Comparison of ENCODE assay signal across 8 cellular contexts in genomic region chr12:989751-990278, GRCh38. TPM values are rescaled to one million over a fixed set of nuclear protein-coding genes. Genes with fewer than 3 reads are reported as not detected.
DNase-seq lines count a peak whose midpoint lies in the region; ATAC-seq and TF ChIP-seq lines count a peak whose summit lies in the region.

No MANE protein-coding gene starts in this region.

- no peak for DNase-seq in activated CD8-positive, alpha-beta memory T cell treated with anti-CD3 and anti-CD28 coated beads, Interleukin-2, amount 10 ng/mL, durations not matched to agents 7 days and 5 days
- no peak for DNase-seq in activated CD8-positive, alpha-beta memory T cell treated with anti-CD3 and anti-CD28 coated beads, Interleukin-2, amount 50 U/mL, for 4 hours
- peak; percentile 36 for DNase-seq in NCI-H2171 (lab: John Stamatoyannopoulos, UW)
- peak; percentile 31 for DNase-seq in glutamatergic neuron
- DNase-seq in prostate gland (ENCODE audit: low spot score): peak; percentile 7
- no peak for DNase-seq in OCI-M2 (lab: John Stamatoyannopoulos, UW; ENCODE audit: unreplicated experiment)
- no peak for DNase-seq in NCI-H2029 (lab: John Stamatoyannopoulos, UW)

- no peak for ATAC-seq in activated CD8-positive, alpha-beta memory T cell treated with anti-CD3 and anti-CD28 coated beads, Interleukin-2, amount 10 ng/mL, durations not matched to agents 7 days and 5 days

- H3K4me1 Mint-ChIP-seq in activated CD8-positive, alpha-beta memory T cell treated with anti-CD3 and anti-CD28 coated beads, Interleukin-2, amount 10 ng/mL, durations not matched to agents 7 days and 5 days: peaks cover 32% of the 10 kb centered on the region
- H3K4me1 Mint-ChIP-seq in activated naive CD8-positive, alpha-beta T cell (ENCODE audit: low read depth): peaks cover 39% of the 10 kb centered on the region
- H3K4me1 Mint-ChIP-seq in glutamatergic neuron (ENCODE audit: low read depth, unreplicated experiment): peaks cover 22% of the 10 kb centered on the region

- H3K27me3 Mint-ChIP-seq in activated CD8-positive, alpha-beta memory T cell treated with anti-CD3 and anti-CD28 coated beads, Interleukin-2, amount 10 ng/mL, durations not matched to agents 7 days and 5 days: peaks cover 14% of the 10 kb centered on the region
- no peaks in the 10 kb centered on the region for H3K27me3 Mint-ChIP-seq in activated naive CD8-positive, alpha-beta T cell
- H3K27me3 Mint-ChIP-seq in glutamatergic neuron (ENCODE audit: unreplicated experiment): peaks cover 11% of the 10 kb centered on the region

- H3K9me3 ChIP-seq in prostate gland: no peaks in the 10 kb centered on the region

- H3K27me3 ChIP-seq in prostate gland (replicated peaks; ENCODE audit: insufficient read depth): no peaks in the 10 kb centered on the region

- H3K27ac ChIP-seq in prostate gland: peak overlapping the region; percentile 98 to 99

- peak overlapping the region; percentile 68 for H3K4me3 Mint-ChIP-seq in activated CD8-positive, alpha-beta memory T cell treated with anti-CD3 and anti-CD28 coated beads, Interleukin-2, amount 10 ng/mL, durations not matched to agents 7 days and 5 days
- H3K4me3 Mint-ChIP-seq in activated naive CD8-positive, alpha-beta T cell: peak overlapping the region; percentile 86
- peak overlapping the region; percentile 98 for H3K4me3 Mint-ChIP-seq in glutamatergic neuron (ENCODE audit: unreplicated experiment)

- H3K36me3 ChIP-seq in prostate gland: no peaks in the 10 kb centered on the region

- no peaks in the 10 kb centered on the region for H3K9me3 Mint-ChIP-seq in activated CD8-positive, alpha-beta memory T cell treated with anti-CD3 and anti-CD28 coated beads, Interleukin-2, amount 10 ng/mL, durations not matched to agents 7 days and 5 days (ENCODE audit: low read depth)
- no peaks in the 10 kb centered on the region for H3K9me3 Mint-ChIP-seq in activated naive CD8-positive, alpha-beta T cell (ENCODE audit: low read depth)
- peaks cover 15% of the 10 kb centered on the region for H3K9me3 Mint-ChIP-seq in glutamatergic neuron (ENCODE audit: unreplicated experiment)

- TF ChIP-seq POLR2A in prostate gland (IDR thresholded peaks at IDR 0.05): no peak

- intact Hi-C loops in prostate gland (cut with DNase I): loop anchor here (5.0 kb wide), 1 partner anchor 92 kb away; no protein-coding TSS in a partner anchor

- TF ChIP-seq CTCF in glutamatergic neuron (IDR thresholded peaks at IDR 0.05; ENCODE audit: partially characterized antibody, unreplicated experiment) (no peak), prostate gland (IDR thresholded peaks at IDR 0.05) (no peak)

- H3K4me3 ChIP-seq in prostate gland: peak overlapping the region; percentile 97 to 98

- peaks cover 10% of the 10 kb centered on the region for H3K4me1 ChIP-seq in prostate gland (replicated peaks)

- peaks cover 6% of the 10 kb centered on the region for H3K36me3 Mint-ChIP-seq in activated CD8-positive, alpha-beta memory T cell treated with anti-CD3 and anti-CD28 coated beads, Interleukin-2, amount 10 ng/mL, durations not matched to agents 7 days and 5 days
- no peaks in the 10 kb centered on the region for H3K36me3 Mint-ChIP-seq in activated naive CD8-positive, alpha-beta T cell
- H3K36me3 Mint-ChIP-seq in glutamatergic neuron (ENCODE audit: unreplicated experiment): no peaks in the 10 kb centered on the region

- CTCF ChIA-PET in activated CD8-positive, alpha-beta memory T cell treated with anti-CD3 and anti-CD28 coated beads, Interleukin-2, amount 10 ng/mL, durations not matched to agents 7 days and 5 days (lab: Charles Lee): interaction anchor here (0.9 to 3.9 kb wide), 5 partner anchors 8 to 589 kb away, joined by 3 to 25 read pairs (median 4); partner anchors contain the start of genes CCDC77 and RAD52

- 5% methylated on average over 9 of the region's 9 CpGs for WGBS in prostate gland

- peak overlapping the region; percentile 81 for H3K27ac Mint-ChIP-seq in activated CD8-positive, alpha-beta memory T cell treated with anti-CD3 and anti-CD28 coated beads, Interleukin-2, amount 10 ng/mL, durations not matched to agents 7 days and 5 days
- H3K27ac Mint-ChIP-seq in activated naive CD8-positive, alpha-beta T cell: peak overlapping the region; percentile 85
- peak overlapping the region; percentile 99 for H3K27ac Mint-ChIP-seq in glutamatergic neuron (ENCODE audit: unreplicated experiment)

RNA-seq across cellular contexts. Expression of gene ERC1, which starts 1.2 kb away (rescaled TPM):
- 10 to 100 TPM; 18.8 to 25.2 TPM for total RNA-seq in activated CD8-positive, alpha-beta memory T cell treated with anti-CD3 and anti-CD28 coated beads, Interleukin-2, amount 10 ng/mL, durations not matched to agents 7 days and 5 days
- total RNA-seq in glutamatergic neuron (ENCODE audit: unreplicated experiment): 82.2 TPM
- 10 to 100 TPM; 18.9 to 72.9 TPM for total RNA-seq in prostate gland

RNA-seq across cellular contexts. Expression of gene RAD52, which starts 40.3 kb away (rescaled TPM):
- 10 to 100 TPM; 14.6 to 21.8 TPM for total RNA-seq in activated CD8-positive, alpha-beta memory T cell treated with anti-CD3 and anti-CD28 coated beads, Interleukin-2, amount 10 ng/mL, durations not matched to agents 7 days and 5 days
- total RNA-seq in glutamatergic neuron (ENCODE audit: unreplicated experiment) (16.5 TPM), prostate gland (10 to 100 TPM; 16.7 to 30.5 TPM)

Comparison
In these comparisons a context has a peak if more than half of its experiments do, and no peak if none do; other contexts are left out.
1. DNase-seq: peak in NCI-H2171 (single experiment), glutamatergic neuron (single experiment) and prostate gland (single experiment); none in activated CD8-positive, alpha-beta memory T cell treated with anti-CD3 and anti-CD28 coated beads, Interleukin-2, amount 10 ng/mL, durations not matched to agents 7 days and 5 days (single experiment), activated CD8-positive, alpha-beta memory T cell treated with anti-CD3 and anti-CD28 coated beads, Interleukin-2, amount 50 U/mL, for 4 hours (single experiment), OCI-M2 (single experiment) and NCI-H2029 (single experiment).
2. Peak in every context shown above with its lines, with median percentiles within 50 percentile points of each other: H3K27ac Mint-ChIP-seq and H3K4me3 Mint-ChIP-seq.